Comparison of ENCODE assay signal across 8 cellular contexts in genomic region chr3:197627772-197628523, GRCh38.
DNase-seq lines count a peak whose midpoint lies in the region; ATAC-seq, FAIRE-seq and TF ChIP-seq lines count a peak whose summit lies in the region.
"Not testable (repeated sequence)": the region's sequence is repeated elsewhere in the genome, so short reads cannot be mapped to it uniquely, and the experiment has no call there.

No MANE protein-coding gene starts in this region.

- not testable (repeated sequence) for H3K9me3 Mint-ChIP-seq in MCF 10A (ENCODE audit: unreplicated experiment)

- not testable (repeated sequence) for H3K27ac Mint-ChIP-seq in MCF 10A (ENCODE audit: low read depth, unreplicated experiment)

- intact Hi-C loops in MCF 10A (cut with micrococcal nuclease); right cardiac atrium (cut with DNase I); pancreas (cut with DNase I): not testable (repeated sequence)

- not testable (repeated sequence) for H3K4me1 ChIP-seq in right cardiac atrium (ENCODE audit: control insufficient read depth, insufficient read depth, low read length); pancreas

- not testable (repeated sequence) for BruUV-seq in MCF 10A (replicated peaks; lab: Mats Ljungman, UMichigan)

- not testable (repeated sequence) for FAIRE-seq in pancreas (lab: Jason Lieb, UNC)

- peak overlapping the region; percentile 71 for H3K4me3 ChIP-seq in right cardiac atrium (ENCODE audit: low read length)
- H3K4me3 ChIP-seq in pancreas: peak overlapping the region; percentile 56 to 71 (median 68)

- not testable (repeated sequence) for H3K27me3 ChIP-seq in right cardiac atrium (ENCODE audit: control insufficient read depth, insufficient read depth); pancreas

- not testable (repeated sequence) for H3K36me3 ChIP-seq in pancreas

- ATAC-seq in GM21619 (IDR thresholded peaks at IDR 0.05; ENCODE audit: unreplicated experiment) (peak; percentile 59), right cardiac atrium (peak; percentile 91 to 94), pancreas (peak; percentile 75 to 96 (median 94))
- ATAC-seq in stimulated activated naive CD8-positive, alpha-beta T cell treated with anti-CD3 and anti-CD28 coated beads, Interleukin-15, Interleukin-2, amounts not matched to agents 100 U/mL and 50 U/mL, for 24 hours: peak; percentile 87

- H3K36me3 Mint-ChIP-seq in MCF 10A (ENCODE audit: insufficient read depth, unreplicated experiment): not testable (repeated sequence)

- not testable (repeated sequence) for TF ChIP-seq CTCF in MCF 10A (IDR thresholded peaks at IDR 0.05; ENCODE audit: unreplicated experiment); pancreas (IDR thresholded peaks at IDR 0.05)

- H3K4me1 Mint-ChIP-seq in MCF 10A (ENCODE audit: insufficient read depth, unreplicated experiment): not testable (repeated sequence)

- H3K4me3 Mint-ChIP-seq in MCF 10A (ENCODE audit: unreplicated experiment): peak overlapping the region; percentile 69

- POLR2A ChIA-PET in MCF 10A (lab: Yijun Ruan, JAX): not testable (repeated sequence)

- H3K9me3 ChIP-seq in right cardiac atrium (ENCODE audit: control insufficient read depth, low read length); pancreas: not testable (repeated sequence)

- CTCF ChIA-PET in MCF 10A (lab: Yijun Ruan, JAX): not testable (repeated sequence)

- peak; percentile 76 for DNase-seq in EL
- peak; percentile 26 for DNase-seq in HS-27A (ENCODE audit: low read depth)
- peak; percentile 87 for DNase-seq in activated CD4-positive, alpha-beta T cell treated with anti-CD3 and anti-CD28 coated beads for 1 hour
- peak; percentile 75 for DNase-seq in MCF 10A (ENCODE audit: unreplicated experiment)
- DNase-seq in right cardiac atrium: peak; percentile 93 to 98 (median 97)
- peak; percentile 84 to 99 (median 94) for DNase-seq in pancreas
- peak; percentile 95 for DNase-seq in stimulated activated naive CD8-positive, alpha-beta T cell treated with anti-CD3 and anti-CD28 coated beads, Interleukin-15, Interleukin-2, amounts not matched to agents 100 U/mL and 50 U/mL, for 24 hours

- H3K27me3 Mint-ChIP-seq in MCF 10A (ENCODE audit: insufficient read depth, unreplicated experiment): not testable (repeated sequence)

- WGBS in right cardiac atrium: 4% methylated on average over 73 of the region's 73 CpGs
- WGBS in pancreas, 2 donors: 2 to 4% methylated on average over 42 to 73 of the region's 73 CpGs

- peak overlapping the region; percentile 73 for H3K27ac ChIP-seq in right cardiac atrium (ENCODE audit: low read length)
- peak overlapping the region; percentile 58 to 85 (median 74) for H3K27ac ChIP-seq in pancreas

Comparison
In these comparisons a context has a peak if more than half of its experiments do, and no peak if none do; other contexts are left out.
1. Peak in every context shown above with its lines: DNase-seq, ATAC-seq, H3K4me3 ChIP-seq and H3K27ac ChIP-seq.
2. DNase-seq: peak in every context shown above with its lines; median percentile 97 in right cardiac atrium; 95 in stimulated activated naive CD8-positive, alpha-beta T cell treated with anti-CD3 and anti-CD28 coated beads, Interleukin-15, Interleukin-2, amounts not matched to agents 100 U/mL and 50 U/mL, for 24 hours; 94 in pancreas; 87 in activated CD4-positive, alpha-beta T cell treated with anti-CD3 and anti-CD28 coated beads for 1 hour; 76 in EL; 75 in MCF 10A; 26 in HS-27A.